1 cellular context compared by ENCODE assay signal in the genomic region with DNA sequence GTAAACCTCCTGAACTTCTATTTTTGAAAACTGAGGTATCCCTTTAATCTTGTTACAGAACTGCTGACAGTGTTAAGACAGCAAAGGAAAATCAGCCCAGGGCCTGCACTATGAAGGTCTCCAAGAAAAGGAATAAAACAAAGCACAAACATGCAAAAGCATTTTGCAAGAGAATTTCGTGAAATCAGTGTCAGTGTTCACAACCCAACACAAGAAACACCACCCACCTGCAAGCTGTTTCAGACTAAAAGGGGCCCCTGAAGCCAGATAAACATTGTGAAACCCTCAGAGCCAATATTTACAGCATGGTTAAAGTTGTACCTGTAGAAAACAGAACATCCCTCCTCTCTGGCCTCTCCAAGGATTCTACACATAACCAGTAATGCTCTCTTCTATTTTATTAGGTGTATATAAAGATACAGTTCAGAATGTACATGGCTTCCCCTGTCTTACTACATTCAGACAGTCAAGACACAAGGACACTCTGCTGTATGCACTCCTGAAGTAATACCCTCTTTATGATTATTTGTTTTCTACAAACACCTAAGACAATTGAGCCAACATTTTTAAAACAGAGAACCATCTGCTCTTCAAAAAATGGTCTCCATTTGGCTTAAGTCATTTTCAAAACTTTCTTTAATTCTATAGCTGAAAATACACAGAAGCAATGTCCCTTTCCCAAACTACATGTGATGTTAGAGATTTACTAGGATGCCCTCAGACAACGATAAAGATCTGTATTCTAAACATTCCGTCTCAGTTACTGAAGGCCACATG.
TF ChIP-seq lines count a peak whose summit lies in the region.

No MANE protein-coding gene starts in this region.

TF ChIP-seq in HepG2, 621 proteins besides CTCF, POLR2A, EP300 and RAD21 (continued from another document and continues in another):
- TF ChIP-seq NFIB (CRISPR knock-in tag; IDR thresholded peaks at IDR 0.05; ENCODE audit: borderline replicate concordance): no peak
- peak; percentile 68 for TF ChIP-seq ZBTB33 (CRISPR knock-in tag; IDR thresholded peaks at IDR 0.05)
- no peak for TF ChIP-seq ZNF326 (CRISPR knock-in tag; IDR thresholded peaks at IDR 0.05; ENCODE audit: borderline replicate concordance)
- peak; percentile 88; the same call in 1 of the 2 replicates for TF ChIP-seq NKX3-1 (CRISPR knock-in tag; IDR thresholded peaks at IDR 0.05)
- no peak for TF ChIP-seq ZNF18 (CRISPR knock-in tag; IDR thresholded peaks at IDR 0.05; ENCODE audit: insufficient replicate concordance)
- peak; percentile 88; the same call in 1 of the 2 replicates for TF ChIP-seq HOXD1 (CRISPR knock-in tag; IDR thresholded peaks at IDR 0.05)
- TF ChIP-seq NFE2L2 (IDR thresholded peaks at IDR 0.05; ENCODE audit: low read length): no peak
- no peak for TF ChIP-seq NFAT5 (CRISPR knock-in tag; IDR thresholded peaks at IDR 0.05)
- 0 out of 2 replicates have a peak, but pooled peaks have one; percentile 18 for TF ChIP-seq NCOA5 (CRISPR knock-in tag; IDR thresholded peaks at IDR 0.05)
- TF ChIP-seq CC2D1A (CRISPR knock-in tag; IDR thresholded peaks at IDR 0.05): no peak
- 0 out of 2 replicates have a peak, but pooled peaks have one; percentile 62 for TF ChIP-seq DMAP1 (CRISPR knock-in tag; IDR thresholded peaks at IDR 0.05)
- TF ChIP-seq ZSCAN21 (CRISPR knock-in tag; IDR thresholded peaks at IDR 0.05; ENCODE audit: borderline replicate concordance): no peak
- no peak for TF ChIP-seq TAF15 (IDR thresholded peaks at IDR 0.05; ENCODE audit: low read depth, low read length, poor library complexity, severe bottlenecking)
- TF ChIP-seq ZNF879 (CRISPR knock-in tag; IDR thresholded peaks at IDR 0.05): no peak
- TF ChIP-seq FOXO1 (CRISPR knock-in tag; IDR thresholded peaks at IDR 0.05): peak; percentile 99
- TF ChIP-seq KDM3A (CRISPR knock-in tag; IDR thresholded peaks at IDR 0.05; ENCODE audit: low read depth): peak; percentile 88; the same call in 1 of the 2 replicates
- no peak for TF ChIP-seq CEBPZ (IDR thresholded peaks at IDR 0.05; ENCODE audit: low read length)
- peak; percentile 96 for TF ChIP-seq SOX5 (CRISPR knock-in tag; IDR thresholded peaks at IDR 0.05; ENCODE audit: borderline replicate concordance)
- TF ChIP-seq PHF8 (CRISPR knock-in tag; IDR thresholded peaks at IDR 0.05): peak; percentile 25; the same call in 1 of the 2 replicates
- peak; percentile 95 for TF ChIP-seq ZBTB7B (CRISPR knock-in tag; IDR thresholded peaks at IDR 0.05)
- TF ChIP-seq, protein P1, sequence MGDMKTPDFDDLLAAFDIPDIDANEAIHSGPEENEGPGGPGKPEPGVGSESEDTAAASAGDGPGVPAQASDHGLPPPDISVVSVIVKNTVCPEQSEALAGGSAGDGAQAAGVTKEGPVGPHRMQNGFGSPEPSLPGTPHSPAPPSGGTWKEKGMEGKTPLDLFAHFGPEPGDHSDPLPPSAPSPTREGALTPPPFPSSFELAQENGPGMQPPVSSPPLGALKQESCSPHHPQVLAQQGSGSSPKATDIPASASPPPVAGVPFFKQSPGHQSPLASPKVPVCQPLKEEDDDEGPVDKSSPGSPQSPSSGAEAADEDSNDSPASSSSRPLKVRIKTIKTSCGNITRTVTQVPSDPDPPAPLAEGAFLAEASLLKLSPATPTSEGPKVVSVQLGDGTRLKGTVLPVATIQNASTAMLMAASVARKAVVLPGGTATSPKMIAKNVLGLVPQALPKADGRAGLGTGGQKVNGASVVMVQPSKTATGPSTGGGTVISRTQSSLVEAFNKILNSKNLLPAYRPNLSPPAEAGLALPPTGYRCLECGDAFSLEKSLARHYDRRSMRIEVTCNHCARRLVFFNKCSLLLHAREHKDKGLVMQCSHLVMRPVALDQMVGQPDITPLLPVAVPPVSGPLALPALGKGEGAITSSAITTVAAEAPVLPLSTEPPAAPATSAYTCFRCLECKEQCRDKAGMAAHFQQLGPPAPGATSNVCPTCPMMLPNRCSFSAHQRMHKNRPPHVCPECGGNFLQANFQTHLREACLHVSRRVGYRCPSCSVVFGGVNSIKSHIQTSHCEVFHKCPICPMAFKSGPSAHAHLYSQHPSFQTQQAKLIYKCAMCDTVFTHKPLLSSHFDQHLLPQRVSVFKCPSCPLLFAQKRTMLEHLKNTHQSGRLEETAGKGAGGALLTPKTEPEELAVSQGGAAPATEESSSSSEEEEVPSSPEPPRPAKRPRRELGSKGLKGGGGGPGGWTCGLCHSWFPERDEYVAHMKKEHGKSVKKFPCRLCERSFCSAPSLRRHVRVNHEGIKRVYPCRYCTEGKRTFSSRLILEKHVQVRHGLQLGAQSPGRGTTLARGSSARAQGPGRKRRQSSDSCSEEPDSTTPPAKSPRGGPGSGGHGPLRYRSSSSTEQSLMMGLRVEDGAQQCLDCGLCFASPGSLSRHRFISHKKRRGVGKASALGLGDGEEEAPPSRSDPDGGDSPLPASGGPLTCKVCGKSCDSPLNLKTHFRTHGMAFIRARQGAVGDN (CRISPR knock-in tag; IDR thresholded peaks at IDR 0.05): no peak
- peak; percentile 21; the same call in 1 of the 2 replicates for TF ChIP-seq ZMAT3 (CRISPR knock-in tag; conservative IDR thresholded peaks at IDR 0.05)
- peak in 1 of 2 experiments; percentile 99; a peak in 2 of 4 replicates for TF ChIP-seq KLF16 (CRISPR knock-in tag; IDR thresholded peaks at IDR 0.05)
- TF ChIP-seq ZSCAN9 (CRISPR knock-in tag; IDR thresholded peaks at IDR 0.05; ENCODE audit: borderline replicate concordance): peak; percentile 75
- TF ChIP-seq SIX1 (CRISPR knock-in tag; IDR thresholded peaks at IDR 0.05; ENCODE audit: borderline replicate concordance): peak; percentile 92
- TF ChIP-seq ZNF432 (CRISPR knock-in tag; IDR thresholded peaks at IDR 0.05; ENCODE audit: borderline replicate concordance): no peak
- TF ChIP-seq SRF (IDR thresholded peaks at IDR 0.05; ENCODE audit: low read depth, low read length): no peak
- TF ChIP-seq NFRKB (IDR thresholded peaks at IDR 0.05): no peak
- TF ChIP-seq NONO (IDR thresholded peaks at IDR 0.05): no peak
- TF ChIP-seq NONO (CRISPR knock-in tag; conservative IDR thresholded peaks at IDR 0.05): 0 out of 2 replicates have a peak, but pooled peaks have one; percentile 37
- no peak for TF ChIP-seq HIVEP1 (CRISPR knock-in tag; IDR thresholded peaks at IDR 0.05)
- peak; percentile 96 for TF ChIP-seq HNF1B (CRISPR knock-in tag; IDR thresholded peaks at IDR 0.05)
- TF ChIP-seq CREB3 (CRISPR knock-in tag; IDR thresholded peaks at IDR 0.05): peak; percentile 79; the same call in 1 of the 2 replicates
- TF ChIP-seq ELF4 (CRISPR knock-in tag; IDR thresholded peaks at IDR 0.05; ENCODE audit: borderline replicate concordance): no peak
- TF ChIP-seq HNRNPLL (IDR thresholded peaks at IDR 0.05; ENCODE audit: low read depth, low read length, poor library complexity, severe bottlenecking): no peak
- no peak for TF ChIP-seq ZNF737 (CRISPR knock-in tag; IDR thresholded peaks at IDR 0.05; ENCODE audit: borderline replicate concordance)
- peak; percentile 80 for TF ChIP-seq SIN3A (IDR thresholded peaks at IDR 0.05; ENCODE audit: borderline replicate concordance, low read depth, low read length)
- TF ChIP-seq SIN3B (IDR thresholded peaks at IDR 0.05; ENCODE audit: low read length): no peak
- TF ChIP-seq TAF1 (CRISPR knock-in tag; IDR thresholded peaks at IDR 0.05): no peak
- no peak for TF ChIP-seq ZFYVE20 (CRISPR knock-in tag; IDR thresholded peaks at IDR 0.05; ENCODE audit: borderline replicate concordance, low read depth)
